In genomic region chr6:163413345-163414116, GRCh38 we compare ENCODE assay signal across 8 cellular contexts. TPM values are rescaled to one million over a fixed set of nuclear protein-coding genes. Genes with fewer than 3 reads are reported as not detected.
DNase-seq lines count a peak whose midpoint lies in the region; ATAC-seq, FAIRE-seq and TF ChIP-seq lines count a peak whose summit lies in the region.

No MANE protein-coding gene starts in this region.

- H3K4me3 Mint-ChIP-seq in CD4-positive, alpha-beta T cell = peak overlapping the region; percentile 93
- peak overlapping the region; percentile 79 for H3K4me3 Mint-ChIP-seq in activated T-cell treated with anti-CD3 and anti-CD28 coated beads, Interleukin-2, amount 50 U/mL, for 4 hours

- intact Hi-C loops in CD4-positive, alpha-beta T cell (cut with DNase I, micrococcal nuclease) = loop anchor here (5.0 to 10.0 kb wide), 2 partner anchors 686 to 689 kb away; partner anchors contain the start of genes PACRG (in 2 of the 2) and PRKN (in 2 of the 2)

- H3K27me3 ChIP-seq in CD4-positive, alpha-beta T cell (ENCODE audit: control insufficient read depth, insufficient read depth, low read length) = no peaks in the 10 kb centered on the region
- H3K27me3 ChIP-seq in OCI-LY1 (ENCODE audit: insufficient read depth, low read length) (no peaks in the 10 kb centered on the region; the same call in 1 of the 2 replicates), esophagus (ENCODE audit: control insufficient read depth in 1 of 2, insufficient read depth in 2 of 2, low read length in 2 of 2) (no peaks in the 10 kb centered on the region), mucosa of stomach (ENCODE audit: control insufficient read depth, insufficient read depth, low read length) (no peaks in the 10 kb centered on the region)

- H3K27me3 Mint-ChIP-seq in CD4-positive, alpha-beta T cell = no peaks in the 10 kb centered on the region
- no peaks in the 10 kb centered on the region for H3K27me3 Mint-ChIP-seq in activated T-cell treated with anti-CD3 and anti-CD28 coated beads, Interleukin-2, amount 50 U/mL, for 4 hours (ENCODE audit: low read depth)

- no peaks in the 10 kb centered on the region for H3F3A ChIP-seq in OCI-LY1 (ENCODE audit: insufficient read depth, low read length)

- H3K36me3 Mint-ChIP-seq in CD4-positive, alpha-beta T cell (ENCODE audit: low read depth) = peaks cover 6% of the 10 kb centered on the region
- no peaks in the 10 kb centered on the region for H3K36me3 Mint-ChIP-seq in activated T-cell treated with anti-CD3 and anti-CD28 coated beads, Interleukin-2, amount 50 U/mL, for 4 hours (ENCODE audit: insufficient read depth)

- no peaks in the 10 kb centered on the region for H3K9me2 ChIP-seq in OCI-LY1 (ENCODE audit: low read depth, low read length)

- no peak for TF ChIP-seq CTCF in CD4-positive, alpha-beta T cell (IDR thresholded peaks at IDR 0.05)
- TF ChIP-seq CTCF in OCI-LY1 (IDR thresholded peaks at IDR 0.05; ENCODE audit: low read length) = no peak

- 1 to 2% methylated on average over 88 to 109 of the region's 109 CpGs for WGBS in esophagus, 2 donors

- H3K9ac ChIP-seq in OCI-LY1 (ENCODE audit: low read length) = peak overlapping the region; percentile 56
- H3K9ac ChIP-seq in mucosa of stomach (ENCODE audit: low read length) = peak overlapping the region; percentile 77

- H3K4me3 ChIP-seq in OCI-LY1 (ENCODE audit: low read depth, low read length, poor library complexity, severe bottlenecking) (peak overlapping the region; percentile 76), esophagus (ENCODE audit: low read depth in 1 of 2, low read length in 2 of 2) (peak overlapping the region; percentile 77 to 90), mucosa of stomach (ENCODE audit: low read length) (peak overlapping the region; percentile 76)

- no peak overlapping the region for H2AFZ ChIP-seq in OCI-LY1 (ENCODE audit: low read length)

- peak; percentile 68 for ATAC-seq in CD4-positive, alpha-beta T cell (ENCODE audit: poor library complexity)
- ATAC-seq in HG03432 (IDR thresholded peaks at IDR 0.05; ENCODE audit: unreplicated experiment) = peak; percentile 59
- peak; percentile 62 to 63 for ATAC-seq in activated T-cell treated with anti-CD3 and anti-CD28 coated beads, Interleukin-2, amount 50 U/mL, for 4 hours

- CTCF ChIA-PET in CD4-positive, alpha-beta T cell (lab: Charles Lee) = no interaction called here

- peak overlapping the region; percentile 87 for H3K27ac Mint-ChIP-seq in CD4-positive, alpha-beta T cell

- H3K4me1 ChIP-seq in OCI-LY1 (ENCODE audit: insufficient read depth, low read length, severe bottlenecking) (peaks cover 28% of the 10 kb centered on the region), esophagus (ENCODE audit: control insufficient read depth in 2 of 2, insufficient read depth in 2 of 2, low read length in 1 of 2) (no peaks in the 10 kb centered on the region), mucosa of stomach (ENCODE audit: control insufficient read depth, insufficient read depth, low read length) (no peaks in the 10 kb centered on the region)

- H3K4me1 Mint-ChIP-seq in CD4-positive, alpha-beta T cell (ENCODE audit: low read depth) = peaks cover 38% of the 10 kb centered on the region
- H3K4me1 Mint-ChIP-seq in activated T-cell treated with anti-CD3 and anti-CD28 coated beads, Interleukin-2, amount 50 U/mL, for 4 hours (ENCODE audit: low read depth) = peaks cover 28% of the 10 kb centered on the region

- peaks cover 25% of the 10 kb centered on the region for H3K79me2 ChIP-seq in OCI-LY1 (ENCODE audit: insufficient read depth, low read length)

- H3K4me2 ChIP-seq in OCI-LY1 (ENCODE audit: low read length) = peak overlapping the region; percentile 91

- peak overlapping the region; percentile 93 for H3K27ac ChIP-seq in CD4-positive, alpha-beta T cell (ENCODE audit: low read depth, low read length)
- peak overlapping the region; percentile 21 for H3K27ac ChIP-seq in OCI-LY1 (ENCODE audit: low read depth, low read length, poor library complexity, severe bottlenecking)
- H3K27ac ChIP-seq in esophagus (ENCODE audit: low read depth in 2 of 2, low read length in 1 of 2) = peak overlapping the region; percentile 99

- peak; percentile 93 for FAIRE-seq in GM19239 (lab: Jason Lieb, UNC)

- H4K20me1 ChIP-seq in OCI-LY1 (ENCODE audit: insufficient read depth, low read length) = 0 out of 2 replicates have a peak, but pooled peaks cover 5% of the 10 kb centered on the region

- DNase-seq in CD4-positive, alpha-beta T cell = peak; percentile 81 to 94 (median 88)
- peak; percentile 87 for DNase-seq in GM19239 (ENCODE audit: insufficient read length, low spot score)
- peak; percentile 91 for DNase-seq in activated T-cell treated with anti-CD3 and anti-CD28 coated beads, Interleukin-2, amount 50 U/mL, for 4 hours
- peak; percentile 74 to 82 for DNase-seq in stimulated activated CD8-positive, alpha-beta memory T cell treated with anti-CD3 and anti-CD28 coated beads, Interleukin-4, amount 100 ng/mL, for 4 hours (ENCODE audit: low read depth in 2 of 2, low spot score in 1 of 2)

- H3K9me3 ChIP-seq in CD4-positive, alpha-beta T cell (ENCODE audit: control insufficient read depth, low read length) = no peaks in the 10 kb centered on the region
- H3K9me3 ChIP-seq in OCI-LY1 (ENCODE audit: low read length) (0 out of 2 replicates have a peak, but pooled peaks cover 3% of the 10 kb centered on the region), esophagus (ENCODE audit: control insufficient read depth in 2 of 2, insufficient read depth in 1 of 2, low read depth in 1 of 2, low read length in 1 of 2) (no peaks in the 10 kb centered on the region), mucosa of stomach (ENCODE audit: control insufficient read depth, low read length) (no peaks in the 10 kb centered on the region)

- POLR2A ChIA-PET in CD4-positive, alpha-beta T cell (lab: Charles Lee) = interaction anchor here (1.0 to 3.3 kb wide), 2 partner anchors 45 to 47 kb away, joined by 3 to 29 read pairs; no protein-coding TSS in a partner anchor

- H3K9me3 Mint-ChIP-seq in CD4-positive, alpha-beta T cell = no peaks in the 10 kb centered on the region
- no peaks in the 10 kb centered on the region for H3K9me3 Mint-ChIP-seq in activated T-cell treated with anti-CD3 and anti-CD28 coated beads, Interleukin-2, amount 50 U/mL, for 4 hours

- H3K36me3 ChIP-seq in OCI-LY1 (ENCODE audit: insufficient read depth, low read length) (no peaks in the 10 kb centered on the region), esophagus (ENCODE audit: control insufficient read depth in 2 of 2, insufficient read depth in 2 of 2, low read length in 1 of 2) (no peaks in the 10 kb centered on the region), mucosa of stomach (ENCODE audit: control insufficient read depth, insufficient read depth, low read length) (no peaks in the 10 kb centered on the region)

RNA-seq across cellular contexts. Expression of gene QKI, which starts 1.0 kb away (rescaled TPM):
- total RNA-seq in CD4-positive, alpha-beta T cell = 10 to 100 TPM; 60.7 to 67.3 TPM
- total RNA-seq in activated T-cell treated with anti-CD3 and anti-CD28 coated beads, Interleukin-2, amount 50 U/mL, for 4 hours = 10 to 100 TPM; 58.6 to 65.4 (median 61.2) TPM
- 10 to 100 TPM in 1 of 2 donors, 1 to 10 TPM in 1; 5.6 to 15.1 TPM for polyA plus RNA-seq in esophagus

Comparison
In these comparisons a context has a peak if more than half of its experiments do, and no peak if none do; other contexts are left out.
1. Peak in every context shown above with its lines: DNase-seq, ATAC-seq, H3K4me3 ChIP-seq and H3K27ac ChIP-seq.
2. H3K27ac ChIP-seq: peak in every context shown above with its lines; median percentile 99 in esophagus; 93 in CD4-positive, alpha-beta T cell; 21 in OCI-LY1.